Comparison of ENCODE assay signal across 8 cellular contexts in genomic region chr2:84631047-84631446, GRCh38.
DNase-seq lines count a peak whose midpoint lies in the region; ATAC-seq and TF ChIP-seq lines count a peak whose summit lies in the region.

No MANE protein-coding gene starts in this region.

- no peaks in the 10 kb centered on the region for H3K9me3 ChIP-seq in Karpas-422 (ENCODE audit: low read length)
- no peaks in the 10 kb centered on the region for H3K9me3 ChIP-seq in upper lobe of left lung

- no peak overlapping the region for H2AFZ ChIP-seq in Karpas-422 (ENCODE audit: low read length)

- H3K36me3 ChIP-seq in Karpas-422 (ENCODE audit: insufficient read depth, low read length) = no peaks in the 10 kb centered on the region
- H3K36me3 ChIP-seq in upper lobe of left lung = no peaks in the 10 kb centered on the region

- no peak overlapping the region for H3K9ac ChIP-seq in Karpas-422 (ENCODE audit: low read length)

- peak; percentile 2 for DNase-seq in AG09309 (ENCODE audit: low read depth)
- no peak for DNase-seq in GM12864 (ENCODE audit: low read depth)
- peak; percentile 75 for DNase-seq in Karpas-422
- peak; percentile 68 for DNase-seq in amniotic epithelial cell (ENCODE audit: low read depth)
- peak; percentile 65 for DNase-seq in iris pigment epithelial cell (ENCODE audit: low read depth)
- no peak for DNase-seq in upper lobe of left lung
- no peak for DNase-seq in NOMO-1 treated with dmso at 0.1 percent for 144 hours (lab: John Stamatoyannopoulos, UW; ENCODE audit: unreplicated experiment)
- no peak for DNase-seq in stimulated activated CD4-positive, alpha-beta T cell treated with anti-CD3 and anti-CD28 coated beads, Interleukin-4, amount 100 ng/mL, for 4 hours

- TF ChIP-seq POLR2A in upper lobe of left lung (IDR thresholded peaks at IDR 0.05) = no peak

- peak in 1 of 2 donors; percentile 71 for ATAC-seq in upper lobe of left lung (ENCODE audit: low FRiP score in 2 of 2)

- H3K79me2 ChIP-seq in Karpas-422 (ENCODE audit: low read length) = no peaks in the 10 kb centered on the region

- 43 to 49% methylated on average over 6 of the region's 6 CpGs for WGBS in upper lobe of left lung, 2 donors

- H3K4me3 ChIP-seq in AG09309 (ENCODE audit: control insufficient read depth, low read depth, low read length) = no peak overlapping the region
- H3K4me3 ChIP-seq in GM12864 (ENCODE audit: low read depth, low read length) = no peak overlapping the region
- no peak overlapping the region for H3K4me3 ChIP-seq in Karpas-422 (ENCODE audit: low read length)
- H3K4me3 ChIP-seq in upper lobe of left lung = no peak overlapping the region

- no peaks in the 10 kb centered on the region for H3K9me2 ChIP-seq in Karpas-422 (replicated peaks; ENCODE audit: insufficient read depth, low read length)

- peak; percentile 52 for TF ChIP-seq CTCF in AG09309 (IDR thresholded peaks at IDR 0.05; ENCODE audit: control insufficient read depth, insufficient read depth, low read depth, low read length, missing control alignments)
- TF ChIP-seq CTCF in GM12864 (IDR thresholded peaks at IDR 0.05; ENCODE audit: low read depth, low read length, missing control alignments) = peak; percentile 52
- TF ChIP-seq CTCF in upper lobe of left lung (IDR thresholded peaks at IDR 0.05) = peak in 4 of 6 experiments; percentile 12 to 61 (median 50)

- H3K27me3 ChIP-seq in Karpas-422 (ENCODE audit: low read length) (no peaks in the 10 kb centered on the region), upper lobe of left lung (no peaks in the 10 kb centered on the region)

- H4K20me1 ChIP-seq in Karpas-422 (ENCODE audit: insufficient read depth, low read depth, low read length) = no peaks in the 10 kb centered on the region

- H3K4me2 ChIP-seq in Karpas-422 (ENCODE audit: low read depth, low read length, poor library complexity, severe bottlenecking) = no peak overlapping the region

- H3K27ac ChIP-seq in Karpas-422 (ENCODE audit: low read length) (no peak overlapping the region), upper lobe of left lung (no peak overlapping the region)

- H3K4me1 ChIP-seq in Karpas-422 (ENCODE audit: low read length) (no peaks in the 10 kb centered on the region), upper lobe of left lung (no peaks in the 10 kb centered on the region)

- no peak for TF ChIP-seq EP300 in upper lobe of left lung (IDR thresholded peaks at IDR 0.05)

Comparison
In these comparisons a context has a peak if more than half of its experiments do, and no peak if none do; other contexts are left out.
1. DNase-seq: peak in AG09309 (single experiment), Karpas-422 (single experiment), amniotic epithelial cell (single experiment) and iris pigment epithelial cell (single experiment); none in GM12864 (single experiment), upper lobe of left lung (0 of 2), NOMO-1 treated with dmso at 0.1 percent for 144 hours (single experiment) and stimulated activated CD4-positive, alpha-beta T cell treated with anti-CD3 and anti-CD28 coated beads, Interleukin-4, amount 100 ng/mL, for 4 hours (0 of 2).
2. Peak in every context shown above with its lines, with median percentiles within 50 percentile points of each other: CTCF ChIP-seq.